8 cellular contexts compared by ENCODE assay signal in genomic region chr5:134845335-134845851, GRCh38. TPM values are rescaled to one million over a fixed set of nuclear protein-coding genes. Genes with fewer than 3 reads are reported as not detected.
DNase-seq lines count a peak whose midpoint lies in the region; ATAC-seq, FAIRE-seq and TF ChIP-seq lines count a peak whose summit lies in the region.

No MANE protein-coding gene starts in this region.

- TF ChIP-seq POLR2A in GM12891 (IDR thresholded peaks at IDR 0.05; ENCODE audit: low read depth, low read length): no peak

- H3K27ac ChIP-seq in angular gyrus (ENCODE audit: low read depth, low read length) (peak overlapping the region; percentile 94), left lung (peak overlapping the region; percentile 96 to 97), thymus (ENCODE audit: low read depth) (peak overlapping the region; percentile 96)

- no peak for TF ChIP-seq CTCF in left lung (IDR thresholded peaks at IDR 0.05)

- no peak for DNase-seq in activated CD4-positive, alpha-beta T cell treated with anti-CD3 and anti-CD28 coated beads, Interleukin-2, amount 10 ng/mL, durations not matched to agents 7 days and 5 days
- no peak for DNase-seq in activated CD4-positive, alpha-beta T cell treated with anti-CD3 and anti-CD28 coated beads, Interleukin-2, amount 50 U/mL, for 48 hours
- DNase-seq in left lung (no peak), COLO829 (ENCODE audit: low spot score) (no peak), GM12891 (ENCODE audit: insufficient read length, low spot score) (no peak)

- ATAC-seq in left lung (no peak), HG02763 (IDR thresholded peaks at IDR 0.05; ENCODE audit: unreplicated experiment) (no peak)

- H3K4me1 Mint-ChIP-seq in activated CD4-positive, alpha-beta T cell treated with anti-CD3 and anti-CD28 coated beads, Interleukin-2, amount 10 ng/mL, durations not matched to agents 7 days and 5 days: peaks cover 33% of the 10 kb centered on the region

- no peaks in the 10 kb centered on the region for H3K9me3 ChIP-seq in left lung
- no peaks in the 10 kb centered on the region for H3K9me3 ChIP-seq in thymus (ENCODE audit: control insufficient read depth)

- H3K27me3 ChIP-seq in left lung: no peaks in the 10 kb centered on the region
- H3K27me3 ChIP-seq in thymus (ENCODE audit: control insufficient read depth, insufficient read depth): no peaks in the 10 kb centered on the region

- POLR2A ChIA-PET in activated CD4-positive, alpha-beta T cell treated with anti-CD3 and anti-CD28 coated beads, Interleukin-2, amount 10 ng/mL, durations not matched to agents 7 days and 5 days (lab: Charles Lee): interaction anchor here (0.5 to 1.0 kb wide), 3 partner anchors 29 to 110 kb away, joined by 3 to 5 read pairs (median 3); partner anchors contain the start of genes PCBD2 and TXNDC15

- H3K9me3 Mint-ChIP-seq in activated CD4-positive, alpha-beta T cell treated with anti-CD3 and anti-CD28 coated beads, Interleukin-2, amount 10 ng/mL, durations not matched to agents 7 days and 5 days: no peaks in the 10 kb centered on the region

- H3K4me3 Mint-ChIP-seq in activated CD4-positive, alpha-beta T cell treated with anti-CD3 and anti-CD28 coated beads, Interleukin-2, amount 10 ng/mL, durations not matched to agents 7 days and 5 days: peak overlapping the region; percentile 93

- H3K36me3 ChIP-seq in left lung: peaks cover 0 to 36% of the 10 kb centered on the region in 2 donors
- H3K36me3 ChIP-seq in thymus (ENCODE audit: control insufficient read depth, insufficient read depth): peaks cover 14% of the 10 kb centered on the region

- H3K4me3 ChIP-seq in left lung (peak overlapping the region in 1 of 2 donors; percentile 82), thymus (ENCODE audit: low read length) (peak overlapping the region; percentile 80)

- WGBS in thymus: 20% methylated on average over 12 of the region's 12 CpGs

- H3K4me1 ChIP-seq in left lung: peaks cover 12 to 39% of the 10 kb centered on the region in 2 donors
- peaks cover 10% of the 10 kb centered on the region for H3K4me1 ChIP-seq in thymus (ENCODE audit: control insufficient read depth, insufficient read depth, low read length)

- CTCF ChIA-PET in activated CD4-positive, alpha-beta T cell treated with anti-CD3 and anti-CD28 coated beads, Interleukin-2, amount 10 ng/mL, durations not matched to agents 7 days and 5 days (lab: Charles Lee): interaction anchor here (0.6 to 1.8 kb wide), 9 partner anchors 9 to 1760 kb away, joined by 3 to 6 read pairs (median 3); partner anchors contain the start of gene PCBD2

- intact Hi-C loops in left lung (cut with DNase I): no loop called here

- H3K27ac Mint-ChIP-seq in activated CD4-positive, alpha-beta T cell treated with anti-CD3 and anti-CD28 coated beads, Interleukin-2, amount 10 ng/mL, durations not matched to agents 7 days and 5 days: peak overlapping the region; percentile 99

- peaks cover 20% of the 10 kb centered on the region for H3K36me3 Mint-ChIP-seq in activated CD4-positive, alpha-beta T cell treated with anti-CD3 and anti-CD28 coated beads, Interleukin-2, amount 10 ng/mL, durations not matched to agents 7 days and 5 days (ENCODE audit: low read depth)

- no peak for FAIRE-seq in GM12891 (lab: Jason Lieb, UNC)

- no peaks in the 10 kb centered on the region for H3K27me3 Mint-ChIP-seq in activated CD4-positive, alpha-beta T cell treated with anti-CD3 and anti-CD28 coated beads, Interleukin-2, amount 10 ng/mL, durations not matched to agents 7 days and 5 days

TF ChIP-seq in GM12891, 5 proteins besides CTCF, POLR2A, EP300 and RAD21:
- TF ChIP-seq PAX5 (IDR thresholded peaks at IDR 0.05; ENCODE audit: insufficient read depth, low read length, severe bottlenecking): no peak
- TF ChIP-seq TAF1 (IDR thresholded peaks at IDR 0.05; ENCODE audit: low read depth, low read length): no peak
- no peak for TF ChIP-seq POLR2AphosphoS5 (IDR thresholded peaks at IDR 0.05; ENCODE audit: low read depth, low read length)
- no peak for TF ChIP-seq SPI1 (IDR thresholded peaks at IDR 0.05; ENCODE audit: low read depth, low read length)
- no peak for TF ChIP-seq POU2F2 (IDR thresholded peaks at IDR 0.05; ENCODE audit: low read depth, low read length)

RNA-seq across cellular contexts. Expression of gene C5orf24, which starts 0.4 kb away (rescaled TPM):
- 10 to 100 TPM; 30.1 to 33.0 TPM for total RNA-seq in activated CD4-positive, alpha-beta T cell treated with anti-CD3 and anti-CD28 coated beads, Interleukin-2, amount 10 ng/mL, durations not matched to agents 7 days and 5 days
- 10 to 100 TPM; 50.8 to 64.4 TPM for total RNA-seq in left lung
- 22.4 TPM for polyA plus RNA-seq in thymus
- 11.7 TPM for polyA plus RNA-seq in GM12891 (2012; ENCODE audit: low read depth, missing spikeins)

RNA-seq across cellular contexts. Expression of gene TXNDC15, which starts 28.8 kb away (rescaled TPM):
- total RNA-seq in activated CD4-positive, alpha-beta T cell treated with anti-CD3 and anti-CD28 coated beads, Interleukin-2, amount 10 ng/mL, durations not matched to agents 7 days and 5 days: 10 to 100 TPM; 40.6 to 50.0 TPM
- 10 to 100 TPM; 61.9 to 78.2 TPM for total RNA-seq in left lung
- 52.9 TPM for polyA plus RNA-seq in thymus
- polyA plus RNA-seq in GM12891 (2012; ENCODE audit: low read depth, missing spikeins): 27.2 TPM

RNA-seq across cellular contexts. Expression of gene PCBD2, which starts 59.5 kb away (rescaled TPM):
- total RNA-seq in activated CD4-positive, alpha-beta T cell treated with anti-CD3 and anti-CD28 coated beads, Interleukin-2, amount 10 ng/mL, durations not matched to agents 7 days and 5 days: 10 to 100 TPM; 15.4 to 15.7 TPM
- 10 to 100 TPM in 1 of 2 donors, 1 to 10 TPM in 1; 9.8 to 10.7 TPM for total RNA-seq in left lung
- 6.8 TPM for polyA plus RNA-seq in thymus
- polyA plus RNA-seq in GM12891 (2012; ENCODE audit: low read depth, missing spikeins): 4.9 TPM
